In the genomic region with DNA sequence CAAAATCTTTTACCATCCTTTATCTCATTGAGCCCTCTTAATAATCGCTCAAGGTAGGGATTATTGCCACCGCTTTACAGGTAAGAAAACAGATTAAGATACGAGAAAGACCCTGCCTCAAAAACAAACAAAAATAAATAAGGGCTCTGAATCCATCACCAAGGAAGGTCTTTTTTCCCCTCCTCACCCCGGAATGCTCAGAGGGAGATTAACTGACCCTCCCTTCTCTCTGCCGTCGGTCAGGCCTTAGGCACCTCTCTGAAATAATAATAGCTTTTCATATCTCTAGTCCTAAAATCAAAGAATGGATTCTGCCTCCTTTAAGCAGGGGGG, we compare ENCODE assay signal across 8 cellular contexts. TPM values are rescaled to one million over a fixed set of nuclear protein-coding genes. Genes with fewer than 3 reads are reported as not detected.
DNase-seq lines count a peak whose midpoint lies in the region; ATAC-seq and TF ChIP-seq lines count a peak whose summit lies in the region.

No MANE protein-coding gene starts in this region.

- TF ChIP-seq EP300 in esophagus muscularis mucosa (IDR thresholded peaks at IDR 0.05) = no peak

- peaks cover 18% of the 10 kb centered on the region for H3K4me1 Mint-ChIP-seq in progenitor cell of endocrine pancreas (ENCODE audit: low read depth)

- peak overlapping the region; percentile 70 for H3K4me2 ChIP-seq in DND-41 (ENCODE audit: insufficient read depth, low read length)

- TF ChIP-seq POLR2A in esophagus muscularis mucosa (IDR thresholded peaks at IDR 0.05; ENCODE audit: low read depth) = no peak

- DNase-seq in DND-41 = no peak
- DNase-seq in RWPE1 (ENCODE audit: low spot score) = no peak
- no peak for DNase-seq in esophagus muscularis mucosa (ENCODE audit: extremely low spot score)
- no peak for DNase-seq in progenitor cell of endocrine pancreas (ENCODE audit: low spot score, unreplicated experiment)
- no peak for DNase-seq in activated CD4-positive, alpha-beta T cell treated with anti-CD3 and anti-CD28 coated beads for 48 hours

- H3K27ac Mint-ChIP-seq in progenitor cell of endocrine pancreas = peak overlapping the region; percentile 98

- H3K36me3 Mint-ChIP-seq in progenitor cell of endocrine pancreas (ENCODE audit: insufficient read depth) = no peaks in the 10 kb centered on the region

- POLR2A ChIA-PET in RWPE1 (lab: Yijun Ruan, JAX; ENCODE audit: low non-redundant PET) = no interaction called here

- H3K4me3 ChIP-seq in DND-41 (ENCODE audit: low read depth in 1 of 2, low read length in 2 of 2) = peak overlapping the region; percentile 26 to 59
- H3K4me3 ChIP-seq in esophagus muscularis mucosa = peak overlapping the region; percentile 75 to 98 (median 92)

- H3K36me3 ChIP-seq in DND-41 (ENCODE audit: insufficient read depth, low read length) = peaks cover 18% of the 10 kb centered on the region
- peaks cover 6 to 23% (median 18%) of the 10 kb centered on the region in 4 donors for H3K36me3 ChIP-seq in esophagus muscularis mucosa

- WGBS in esophagus muscularis mucosa = 4% methylated on average over 6 of the region's 6 CpGs

- TF ChIP-seq CTCF in DND-41 (IDR thresholded peaks at IDR 0.05; ENCODE audit: borderline replicate concordance, extremely low read depth, low read length, poor library complexity, severe bottlenecking) (no peak), RWPE1 (conservative IDR thresholded peaks at IDR 0.05; ENCODE audit: low read depth) (no peak), esophagus muscularis mucosa (IDR thresholded peaks at IDR 0.05) (no peak), progenitor cell of endocrine pancreas (IDR thresholded peaks at IDR 0.05; ENCODE audit: unreplicated experiment) (no peak)

- H3K27me3 Mint-ChIP-seq in progenitor cell of endocrine pancreas = no peaks in the 10 kb centered on the region

- 0 out of 2 replicates have a peak, but pooled peaks cover 2% of the 10 kb centered on the region for H4K20me1 ChIP-seq in DND-41 (ENCODE audit: insufficient read depth, low read length)

- H3K4me1 ChIP-seq in DND-41 (ENCODE audit: insufficient read depth, low read length) = peaks cover 32% of the 10 kb centered on the region
- H3K4me1 ChIP-seq in esophagus muscularis mucosa = peaks cover 23 to 41% (median 34%) of the 10 kb centered on the region in 4 donors

- no peak for ATAC-seq in DND-41 (ENCODE audit: insufficient read depth, low read depth)
- no peak for ATAC-seq in GM21528 (IDR thresholded peaks at IDR 0.05; ENCODE audit: low FRiP score, unreplicated experiment)
- ATAC-seq in HG02970 (IDR thresholded peaks at IDR 0.05; ENCODE audit: low FRiP score, unreplicated experiment) = no peak
- no peak for ATAC-seq in activated CD4-positive, CD25-positive, alpha-beta regulatory T cell treated with anti-CD3 and anti-CD28 coated beads, Interleukin-2, amount 50 U/mL, for 24 hours

- peak overlapping the region; percentile 76 for H3K4me3 Mint-ChIP-seq in progenitor cell of endocrine pancreas (ENCODE audit: low read depth)

- H3K27ac ChIP-seq in DND-41 (ENCODE audit: low read length) (peak overlapping the region; percentile 64), RWPE1 (peak overlapping the region; percentile 82), esophagus muscularis mucosa (replicated peaks in 1 of 4) (peak overlapping the region; percentile 78 to 88 (median 84))

- intact Hi-C loops in esophagus muscularis mucosa (cut with DNase I) = loop anchor here (5.0 kb wide), 1 partner anchor 110 kb away; the partner anchor contains the start of gene SNX15

- H3K27me3 ChIP-seq in DND-41 (ENCODE audit: insufficient read depth, low read length, poor library complexity) (no peaks in the 10 kb centered on the region), esophagus muscularis mucosa (no peaks in the 10 kb centered on the region)

- no peaks in the 10 kb centered on the region for H3K9me3 ChIP-seq in DND-41 (ENCODE audit: insufficient read depth, low read length, severe bottlenecking)
- no peaks in the 10 kb centered on the region for H3K9me3 ChIP-seq in esophagus muscularis mucosa

- H2AFZ ChIP-seq in DND-41 (ENCODE audit: low read depth, low read length) = peak overlapping the region; percentile 66

- CTCF ChIA-PET in RWPE1 (lab: Yijun Ruan, JAX) = interaction anchor here (0.6 to 1.8 kb wide), 5 partner anchors 24 to 398 kb away, joined by 3 to 5 read pairs (median 3); partner anchors contain the start of gene ARL2

- H3K79me2 ChIP-seq in DND-41 (ENCODE audit: insufficient read depth, low read length) = peaks cover 19% of the 10 kb centered on the region

- no peaks in the 10 kb centered on the region for H3K9me3 Mint-ChIP-seq in progenitor cell of endocrine pancreas (ENCODE audit: low read depth)

- H3K9ac ChIP-seq in DND-41 (ENCODE audit: low read depth, low read length) = peak overlapping the region; percentile 62

RNA-seq across cellular contexts. Expression of gene ATG2A, which starts 0.6 kb away (rescaled TPM):
- total RNA-seq in esophagus muscularis mucosa (10 to 100 TPM; 19.9 to 28.7 (median 26.1) TPM), progenitor cell of endocrine pancreas (33.2 and 35.0 TPM in 2 replicates)

RNA-seq across cellular contexts. Expression of gene PPP2R5B, which starts 6.9 kb away (rescaled TPM):
- total RNA-seq in esophagus muscularis mucosa = 10 to 100 TPM; 24.1 to 38.8 (median 29.0) TPM
- 14.1 and 15.9 TPM in 2 replicates for total RNA-seq in progenitor cell of endocrine pancreas

RNA-seq across cellular contexts. Expression of gene GPHA2, which starts 18.1 kb away (rescaled TPM):
- total RNA-seq in esophagus muscularis mucosa = not detected
- total RNA-seq in progenitor cell of endocrine pancreas = 0.41 TPM in 1 of 2 replicates, not detected in the other

RNA-seq across cellular contexts. Expression of gene EHD1, which starts 39.2 kb away (rescaled TPM):
- total RNA-seq in esophagus muscularis mucosa = 100 to 1,000 TPM in 2 of 4 donors, 10 to 100 TPM in 2; 57.0 to 193 (median 104) TPM
- total RNA-seq in progenitor cell of endocrine pancreas = 55.0 and 57.2 TPM in 2 replicates

RNA-seq across cellular contexts. Expression of gene MAJIN, which starts 54.3 kb away (rescaled TPM):
- total RNA-seq in esophagus muscularis mucosa (not detected), progenitor cell of endocrine pancreas (not detected in 2 replicates)
